ENCODE assay signal across 24 cellular contexts in genomic region chr22:20786048-20786447, GRCh38. TPM values are rescaled to one million over a fixed set of nuclear protein-coding genes. Genes with fewer than 3 reads are reported as not detected.
"Had no signal": no experiment of that assay in that cellular context is flagged by ENCODE, and none has a peak within 500 bp of the region (broad histone marks: within the 10 kb centered on the region; RNA-seq: fewer than 3 reads in every experiment).

No MANE protein-coding gene starts in this region.

- H3K4me3 ChIP-seq: adrenal gland, breast epithelium, MG63 had no signal

- H3K36me3 ChIP-seq: breast epithelium had no signal

- ATAC-seq: Panc1 had no signal

- DNase-seq: activated B cell treated with CpG ODN at 0.5 μM for 24 hours; activated CD4-positive, alpha-beta memory T cell treated with anti-CD3 and anti-CD28 coated beads, Interleukin-2, amount 10 ng/mL, durations not matched to agents 7 days and 5 days; activated CD4-positive, alpha-beta T cell treated with anti-CD3 and anti-CD28 coated beads, Interleukin-2, amount 50 U/mL, for 1 hour; activated naive CD4-positive, alpha-beta T cell treated with anti-CD3 and anti-CD28 coated beads, Interleukin-2, amount 50 U/mL, for 16 hours; activated naive CD8-positive, alpha-beta T cell treated with anti-CD3 and anti-CD28 coated beads, Interleukin-2, amount 10 ng/mL, durations not matched to agents 7 days and 5 days; activated T-cell treated with anti-CD3 and anti-CD28 coated beads for 4 hours; adrenal gland; aorta; MG63; MV-4-11; NCI-H1417 treated with DMSO at 0.1 percent for 48 hours; NCI-H1694; NCI-H2029; NCI-H2107; NCI-H2171 treated with DMSO at 0.1 percent for 48 hours; NCI-H345; NCI-H510A; NCI-H526 treated with DMSO at 0.1 percent for 48 hours; NCI-H82; OCI-M1; RPMI8226 had no signal

- H3K4me1 ChIP-seq: breast epithelium had no signal

- H3K9me3 ChIP-seq: adrenal gland, breast epithelium, MG63 had no signal

- H3K27me3 ChIP-seq: adrenal gland, breast epithelium, MG63 had no signal

- H3K27ac ChIP-seq: adrenal gland, breast epithelium had no signal

RNA-seq across cellular contexts. Expression of gene SERPIND1, which starts 12.1 kb away (rescaled TPM):
- total RNA-seq: activated B cell treated with CpG ODN at 0.5 μM for 24 hours; activated CD4-positive, alpha-beta memory T cell treated with anti-CD3 and anti-CD28 coated beads, Interleukin-2, amount 10 ng/mL, durations not matched to agents 7 days and 5 days; activated CD8-positive, alpha-beta memory T cell treated with anti-CD3 and anti-CD28 coated beads for 36 hours; activated naive CD8-positive, alpha-beta T cell treated with anti-CD3 and anti-CD28 coated beads, Interleukin-2, amount 10 ng/mL, durations not matched to agents 7 days and 5 days had no signal
